12 cellular contexts compared by ENCODE assay signal in the genomic region with DNA sequence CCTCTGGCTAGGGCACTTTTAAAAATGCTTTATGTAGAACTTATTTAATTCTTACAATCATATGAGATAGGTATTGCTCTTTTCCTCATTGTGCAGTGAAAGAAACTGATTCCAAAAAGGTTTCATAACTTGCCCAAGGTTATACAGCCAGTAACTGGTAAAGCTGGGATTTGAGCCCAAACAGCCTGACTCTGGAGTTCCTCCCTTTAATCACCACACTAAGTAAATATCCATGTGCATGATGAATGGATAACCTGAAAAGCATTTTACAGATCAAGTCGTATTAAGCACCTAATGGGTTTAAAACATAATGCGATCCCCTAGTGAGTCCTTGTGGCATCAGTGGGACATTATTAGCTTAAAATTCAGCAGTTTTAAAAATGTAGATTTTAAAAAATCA.
DNase-seq lines count a peak whose midpoint lies in the region; TF ChIP-seq lines count a peak whose summit lies in the region.
"Had no signal": no experiment of that assay in that cellular context is flagged by ENCODE, and none has a peak within 500 bp of the region (broad histone marks: within the 10 kb centered on the region; RNA-seq: fewer than 3 reads in every experiment).

No MANE protein-coding gene starts in this region.

- no peaks in the 10 kb centered on the region for H3K79me2 ChIP-seq in osteoblast (ENCODE audit: insufficient read depth, low read length)

- no peaks in the 10 kb centered on the region for H3K9me3 Mint-ChIP-seq in activated CD4-positive, alpha-beta T cell treated with anti-CD3 and anti-CD28 coated beads, Interleukin-2, amount 10 ng/mL, durations not matched to agents 24 days and 14 days

- no peak for TF ChIP-seq POLR2A in vagina (IDR thresholded peaks at IDR 0.05)

- H3K9me3 ChIP-seq in endocrine pancreas (ENCODE audit: control insufficient read depth, low read length), result no peaks in the 10 kb centered on the region
- no peaks in the 10 kb centered on the region for H3K9me3 ChIP-seq in muscle layer of colon (ENCODE audit: low read length)
- no peaks in the 10 kb centered on the region for H3K9me3 ChIP-seq in vagina
- no peaks in the 10 kb centered on the region for H3K9me3 ChIP-seq in osteoblast (ENCODE audit: low read depth, low read length)

- H3K36me3 ChIP-seq in endocrine pancreas (ENCODE audit: control insufficient read depth, insufficient read depth, low read length) (no peaks in the 10 kb centered on the region), muscle layer of colon (ENCODE audit: insufficient read depth, low read length) (no peaks in the 10 kb centered on the region), vagina (no peaks in the 10 kb centered on the region), osteoblast (ENCODE audit: insufficient read depth, low read length) (no peaks in the 10 kb centered on the region)

- intact Hi-C loops in activated CD4-positive, alpha-beta T cell treated with anti-CD3 and anti-CD28 coated beads, Interleukin-2, amount 10 ng/mL, durations not matched to agents 24 days and 14 days (cut with micrococcal nuclease), result no loop called here
- intact Hi-C loops in vagina (cut with DNase I), result no loop called here

- H3K27ac ChIP-seq in muscle layer of colon (ENCODE audit: low read depth, low read length), result peak overlapping the region; percentile 48
- H3K27ac ChIP-seq in vagina, result no peak overlapping the region
- no peak overlapping the region for H3K27ac ChIP-seq in osteoblast (ENCODE audit: low read depth, low read length)

- H4K20me1 ChIP-seq in osteoblast (ENCODE audit: insufficient read depth, low read length), result no peaks in the 10 kb centered on the region

- no peak for TF ChIP-seq CTCF in vagina (IDR thresholded peaks at IDR 0.05)
- no peak for TF ChIP-seq CTCF in osteoblast (IDR thresholded peaks at IDR 0.05; ENCODE audit: extremely low read depth, low read depth, low read length)

- H3K27me3 ChIP-seq in endocrine pancreas (ENCODE audit: control insufficient read depth, insufficient read depth, low read length) (no peaks in the 10 kb centered on the region), muscle layer of colon (ENCODE audit: control insufficient read depth in 1 of 2, insufficient read depth in 2 of 2, low read length in 2 of 2) (no peaks in the 10 kb centered on the region), vagina (no peaks in the 10 kb centered on the region), osteoblast (ENCODE audit: insufficient read depth, low read length) (no peaks in the 10 kb centered on the region)

- peaks cover 3% of the 10 kb centered on the region for H3K27me3 Mint-ChIP-seq in activated CD4-positive, alpha-beta T cell treated with anti-CD3 and anti-CD28 coated beads, Interleukin-2, amount 10 ng/mL, durations not matched to agents 24 days and 14 days
- H3K27me3 Mint-ChIP-seq: T-cell had no signal

- no peak overlapping the region for H3K27ac Mint-ChIP-seq in activated CD4-positive, alpha-beta T cell treated with anti-CD3 and anti-CD28 coated beads, Interleukin-2, amount 10 ng/mL, durations not matched to agents 24 days and 14 days
- H3K27ac Mint-ChIP-seq: T-cell had no signal

- H2AFZ ChIP-seq in osteoblast (ENCODE audit: low read length), result no peak overlapping the region

- H3K4me2 ChIP-seq in osteoblast (ENCODE audit: insufficient read depth, low read length), result no peak overlapping the region

- peak overlapping the region; percentile 3 for H3K4me3 ChIP-seq in endocrine pancreas (ENCODE audit: control insufficient read depth, insufficient read depth, low read length)
- no peak overlapping the region for H3K4me3 ChIP-seq in muscle layer of colon (ENCODE audit: low read depth in 1 of 2, low read length in 2 of 2)
- H3K4me3 ChIP-seq in vagina, result no peak overlapping the region
- no peak overlapping the region for H3K4me3 ChIP-seq in osteoblast (ENCODE audit: insufficient read depth, low read length)

- no peaks in the 10 kb centered on the region for H3K4me1 Mint-ChIP-seq in activated CD4-positive, alpha-beta T cell treated with anti-CD3 and anti-CD28 coated beads, Interleukin-2, amount 10 ng/mL, durations not matched to agents 24 days and 14 days

- no peaks in the 10 kb centered on the region for H3K4me1 ChIP-seq in endocrine pancreas (ENCODE audit: control insufficient read depth, insufficient read depth, low read length)
- peaks cover 26% of the 10 kb centered on the region for H3K4me1 ChIP-seq in muscle layer of colon (ENCODE audit: insufficient read depth, low read length)
- no peaks in the 10 kb centered on the region for H3K4me1 ChIP-seq in vagina
- peaks cover 14% of the 10 kb centered on the region for H3K4me1 ChIP-seq in osteoblast (ENCODE audit: insufficient read depth, low read length)

- DNase-seq in D341Med (ENCODE audit: low spot score), result peak; percentile 38
- peak; percentile 69 for DNase-seq in NCI-H446 treated with DMSO at 0.1 percent for 48 hours (lab: John Stamatoyannopoulos, UW)
- no peak for DNase-seq in activated CD4-positive, alpha-beta T cell treated with anti-CD3 and anti-CD28 coated beads, Interleukin-2, amount 10 ng/mL, durations not matched to agents 24 days and 14 days
- no peak for DNase-seq in NCI-H2171 (lab: John Stamatoyannopoulos, UW)
- no peak for DNase-seq in vagina (ENCODE audit: extremely low spot score in 2 of 2)
- no peak for DNase-seq in osteoblast (ENCODE audit: insufficient read length, low spot score, missing footprints)
- DNase-seq: AML-193, GOT3, occipital lobe, T-cell had no signal

- no peak overlapping the region for H3K9ac ChIP-seq in endocrine pancreas (ENCODE audit: control insufficient read depth, insufficient read depth, low read length)
- no peak overlapping the region for H3K9ac ChIP-seq in muscle layer of colon (ENCODE audit: low read length)

- H3K36me3 Mint-ChIP-seq in activated CD4-positive, alpha-beta T cell treated with anti-CD3 and anti-CD28 coated beads, Interleukin-2, amount 10 ng/mL, durations not matched to agents 24 days and 14 days (ENCODE audit: low read depth), result no peaks in the 10 kb centered on the region
- H3K36me3 Mint-ChIP-seq: T-cell had no signal

- H3K4me3 Mint-ChIP-seq in activated CD4-positive, alpha-beta T cell treated with anti-CD3 and anti-CD28 coated beads, Interleukin-2, amount 10 ng/mL, durations not matched to agents 24 days and 14 days, result no peak overlapping the region
- H3K4me3 Mint-ChIP-seq: T-cell had no signal

Comparison
In these comparisons a context has a peak if more than half of its experiments do, and no peak if none do; other contexts are left out.
1. DNase-seq: peak in D341Med (single experiment) and NCI-H446 treated with DMSO at 0.1 percent for 48 hours (single experiment); none in activated CD4-positive, alpha-beta T cell treated with anti-CD3 and anti-CD28 coated beads, Interleukin-2, amount 10 ng/mL, durations not matched to agents 24 days and 14 days (single experiment), NCI-H2171 (single experiment), vagina (0 of 2) and osteoblast (single experiment).